25 cellular contexts compared by ENCODE assay signal in the genomic region with DNA sequence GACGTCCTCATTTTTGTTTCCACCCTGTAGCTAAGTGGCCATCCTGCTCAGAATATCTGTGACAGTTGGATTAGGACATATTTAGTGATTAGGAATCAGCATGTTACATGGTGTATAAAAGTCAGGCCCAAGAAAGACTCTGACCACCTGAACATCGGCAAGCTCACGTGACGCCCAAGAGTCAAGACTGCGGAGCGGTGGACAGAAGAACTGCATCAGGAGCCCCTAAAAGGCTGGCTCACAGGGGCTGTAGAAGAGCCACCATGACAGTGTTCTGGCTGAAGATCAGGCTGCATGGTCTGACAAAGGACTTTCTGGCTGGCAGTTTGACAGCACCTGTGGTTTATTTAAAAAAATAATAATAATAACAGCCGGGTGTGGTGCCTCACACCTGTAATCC.
A peak's percentile ranks its signal among the peaks of the same experiment; 100 is the strongest.
DNase-seq lines count a peak whose midpoint lies in the region; ATAC-seq and TF ChIP-seq lines count a peak whose summit lies in the region.
"Had no signal": no experiment of that assay in that cellular context is flagged by ENCODE, and none has a peak within 500 bp of the region (broad histone marks: within the 10 kb centered on the region; RNA-seq: fewer than 3 reads in every experiment).

No MANE protein-coding gene starts in this region.

- ATAC-seq in IMR-90 (ENCODE audit: low read depth) (no peak), HG03457 (IDR thresholded peaks at IDR 0.05; ENCODE audit: unreplicated experiment) (no peak), GM18909 (IDR thresholded peaks at IDR 0.05; ENCODE audit: poor library complexity, unreplicated experiment) (no peak)
- no peak for ATAC-seq in stimulated activated effector memory CD8-positive, alpha-beta T cell treated with anti-CD3 and anti-CD28 coated beads, Interleukin-12 subunit alpha, Interleukin-12 subunit beta, amount 100 ng/mL, for 72 hours
- ATAC-seq: A549, pancreas had no signal

- H3K9ac ChIP-seq in IMR-90 (ENCODE audit: low read depth, low read length): no peak overlapping the region
- H3K9ac ChIP-seq: GM23248 had no signal

- DNase-seq in activated CD8-positive, alpha-beta memory T cell treated with anti-CD3 and anti-CD28 coated beads for 24 hours: peak; percentile 54
- DNase-seq in activated CD8-positive, alpha-beta memory T cell treated with anti-CD3 and anti-CD28 coated beads, Interleukin-2, amount 50 U/mL, for 4 hours: no peak
- DNase-seq in IMR-90 (no peak), NCI-H510A treated with DMSO at 0.1 percent for 48 hours (lab: John Stamatoyannopoulos, UW) (no peak)
- no peak for DNase-seq in activated T-helper 2 cell treated with anti-CD3 and anti-CD28 coated beads, Interferon-gamma antibody, Interleukin-2, Interleukin-4, amounts not matched to agents 10 μg/mL and 5 μg/mL and 100 μg/mL, durations not matched to agents 14 hours and 24 hours and 36 hours (ENCODE audit: low spot score)
- DNase-seq in stimulated activated effector memory CD8-positive, alpha-beta T cell treated with anti-CD3 and anti-CD28 coated beads, Interleukin-12 subunit alpha, Interleukin-12 subunit beta, amount 100 ng/mL, for 72 hours (ENCODE audit: low spot score in 2 of 2): peak in 1 of 2 donors; percentile 37
- DNase-seq: activated CD4-positive, CD25-positive, alpha-beta regulatory T cell; activated gamma-delta T cell treated with Interleukin-2 at 50 U/mL for 16 hours; brain microvascular endothelial cell; CD8-positive, alpha-beta memory T cell; DMS153; GM23248; NCI-H1417; NCI-H2081 treated with DMSO at 0.1 percent for 48 hours; NCI-H774; nephron progenitor cell; pancreas; retina; stimulated activated CD4-positive, alpha-beta T cell treated with anti-CD3 and anti-CD28 coated beads, Interleukin-2, amount 100 ng/mL, for 48 hours had no signal

- CTCF ChIA-PET in IMR-90 (lab: Yijun Ruan, JAX): no interaction called here

- H2BK5ac ChIP-seq in IMR-90 (ENCODE audit: low read depth, low read length, poor library complexity, severe bottlenecking): no peak overlapping the region

- H3K27me3 Mint-ChIP-seq in activated T-helper 2 cell treated with anti-CD3 and anti-CD28 coated beads, Interferon-gamma antibody, Interleukin-2, Interleukin-4, amounts not matched to agents 10 μg/mL and 5 μg/mL and 100 μg/mL, durations not matched to agents 14 hours and 24 hours and 36 hours (ENCODE audit: low read depth): no peaks in the 10 kb centered on the region
- H3K27me3 Mint-ChIP-seq: CD8-positive, alpha-beta memory T cell had no signal

- no peak for TF ChIP-seq RAD21 in IMR-90 (IDR thresholded peaks at IDR 0.05; ENCODE audit: low read length)

- POLR2A ChIA-PET in IMR-90 (lab: Charles Lee; ENCODE audit: unreplicated experiment): no interaction called here

- H2BK120ac ChIP-seq in IMR-90 (ENCODE audit: low read depth, low read length): peak overlapping the region; percentile 42; the same call in 1 of the 2 replicates

- no peaks in the 10 kb centered on the region for H3K9me3 ChIP-seq in IMR-90 (ENCODE audit: control insufficient read depth, insufficient read depth, low read length)
- H3K9me3 ChIP-seq: pancreas had no signal

- peaks cover 10% of the 10 kb centered on the region for H3K4me1 ChIP-seq in IMR-90 (ENCODE audit: control insufficient read depth, insufficient read depth, low read length)
- H3K4me1 ChIP-seq: A549, pancreas had no signal

- no peak overlapping the region for H4K8ac ChIP-seq in IMR-90 (ENCODE audit: low read depth in 2 of 2, low read length in 2 of 2)

- H3K36me3 Mint-ChIP-seq in activated T-helper 2 cell treated with anti-CD3 and anti-CD28 coated beads, Interferon-gamma antibody, Interleukin-2, Interleukin-4, amounts not matched to agents 10 μg/mL and 5 μg/mL and 100 μg/mL, durations not matched to agents 14 hours and 24 hours and 36 hours (ENCODE audit: low read depth): peaks cover 34% of the 10 kb centered on the region
- H3K36me3 Mint-ChIP-seq in stimulated activated effector memory CD8-positive, alpha-beta T cell treated with anti-CD3 and anti-CD28 coated beads, Interleukin-12 subunit alpha, Interleukin-12 subunit beta, amount 100 ng/mL, for 72 hours: peaks cover 17% of the 10 kb centered on the region

- H3K14ac ChIP-seq in IMR-90 (replicated peaks; ENCODE audit: low read depth, low read length): no peak overlapping the region

- in situ Hi-C loops in IMR-90 (cut with MboI; ENCODE audit: low sequenced_read_pairs): no loop called here

- H3K9me3 Mint-ChIP-seq in activated T-helper 2 cell treated with anti-CD3 and anti-CD28 coated beads, Interferon-gamma antibody, Interleukin-2, Interleukin-4, amounts not matched to agents 10 μg/mL and 5 μg/mL and 100 μg/mL, durations not matched to agents 14 hours and 24 hours and 36 hours: peaks cover 19% of the 10 kb centered on the region
- H3K9me3 Mint-ChIP-seq in stimulated activated effector memory CD8-positive, alpha-beta T cell treated with anti-CD3 and anti-CD28 coated beads, Interleukin-12 subunit alpha, Interleukin-12 subunit beta, amount 100 ng/mL, for 72 hours: peaks cover 8% of the 10 kb centered on the region

- no peak overlapping the region for H4K5ac ChIP-seq in IMR-90 (ENCODE audit: low read depth, low read length)

- no peaks in the 10 kb centered on the region for H4K20me1 ChIP-seq in IMR-90 (ENCODE audit: insufficient read depth, low read length)

- peak overlapping the region; percentile 99 for H3K27ac Mint-ChIP-seq in activated T-helper 2 cell treated with anti-CD3 and anti-CD28 coated beads, Interferon-gamma antibody, Interleukin-2, Interleukin-4, amounts not matched to agents 10 μg/mL and 5 μg/mL and 100 μg/mL, durations not matched to agents 14 hours and 24 hours and 36 hours
- peak overlapping the region; percentile 70 for H3K27ac Mint-ChIP-seq in stimulated activated effector memory CD8-positive, alpha-beta T cell treated with anti-CD3 and anti-CD28 coated beads, Interleukin-12 subunit alpha, Interleukin-12 subunit beta, amount 100 ng/mL, for 72 hours
- H3K27ac Mint-ChIP-seq: nephron progenitor cell had no signal

- no peak overlapping the region for H3K4me3 ChIP-seq in IMR-90 (ENCODE audit: insufficient read depth, low read depth, low read length)
- H3K4me3 ChIP-seq: A549, GM23248, pancreas, SJSA1, thoracic aorta had no signal

- no peaks in the 10 kb centered on the region for H3K27me3 ChIP-seq in IMR-90 (ENCODE audit: control insufficient read depth, insufficient read depth, low read length)
- H3K27me3 ChIP-seq: brain microvascular endothelial cell, pancreas, SJSA1 had no signal

- peaks cover 11% of the 10 kb centered on the region for H3K9me1 ChIP-seq in IMR-90 (ENCODE audit: insufficient read depth, low read length)

- H3K56ac ChIP-seq in IMR-90 (ENCODE audit: extremely low read depth, insufficient read depth, low read length): no peak overlapping the region

- H3K23ac ChIP-seq in IMR-90 (ENCODE audit: low read depth, low read length): no peak overlapping the region

- H3K4me1 Mint-ChIP-seq in activated T-helper 2 cell treated with anti-CD3 and anti-CD28 coated beads, Interferon-gamma antibody, Interleukin-2, Interleukin-4, amounts not matched to agents 10 μg/mL and 5 μg/mL and 100 μg/mL, durations not matched to agents 14 hours and 24 hours and 36 hours (ENCODE audit: low read depth): peaks cover 62% of the 10 kb centered on the region
- H3K4me1 Mint-ChIP-seq in stimulated activated effector memory CD8-positive, alpha-beta T cell treated with anti-CD3 and anti-CD28 coated beads, Interleukin-12 subunit alpha, Interleukin-12 subunit beta, amount 100 ng/mL, for 72 hours: peaks cover 65% of the 10 kb centered on the region

- H2AK9ac ChIP-seq in IMR-90 (replicated peaks; ENCODE audit: low read depth, low read length, poor library complexity): no peak overlapping the region

- intact Hi-C loops in IMR-90 (cut with micrococcal nuclease): no loop called here
- intact Hi-C loops in activated T-helper 2 cell treated with anti-CD3 and anti-CD28 coated beads, Interferon-gamma antibody, Interleukin-2, Interleukin-4, amounts not matched to agents 10 μg/mL and 5 μg/mL and 100 μg/mL, durations not matched to agents 14 hours and 24 hours and 36 hours (cut with micrococcal nuclease): no loop called here

- H3K27ac ChIP-seq in IMR-90 (ENCODE audit: insufficient read depth, low read length): no peak overlapping the region
- H3K27ac ChIP-seq: A549, brain microvascular endothelial cell, GM23248, HL-60, pancreas, SJSA1, thoracic aorta had no signal

- dilution Hi-C loops in IMR-90 (cut with HindIII; ENCODE audit: low sequenced_read_pairs, unreplicated experiment): no loop called here

- H3K4me2 ChIP-seq in IMR-90 (ENCODE audit: low read depth, low read length): no peak overlapping the region
- H3K4me2 ChIP-seq: A549 had no signal

- H2BK15ac ChIP-seq in IMR-90 (ENCODE audit: low read depth, low read length): peak overlapping the region; percentile 36; the same call in 1 of the 3 replicates

- H3K4ac ChIP-seq in IMR-90 (ENCODE audit: low read depth, low read length): peak overlapping the region; percentile 14; the same call in 1 of the 2 replicates

- H3K18ac ChIP-seq in IMR-90 (ENCODE audit: low read depth, low read length): no peak overlapping the region

- no TSS peak for BruUV-seq in IMR-90 (replicated peaks; lab: Mats Ljungman, UMichigan)

- no peak for TF ChIP-seq CTCF in IMR-90 (conservative IDR thresholded peaks at IDR 0.05; ENCODE audit: low read depth, low read length)

- no peaks in the 10 kb centered on the region for H3K36me3 ChIP-seq in IMR-90 (ENCODE audit: control insufficient read depth, insufficient read depth, low read length)
- H3K36me3 ChIP-seq: brain microvascular endothelial cell, pancreas, SJSA1, thoracic aorta had no signal

- no peak for TF ChIP-seq POLR2A in IMR-90 (IDR thresholded peaks at IDR 0.05; ENCODE audit: low read depth, low read length)

- peak overlapping the region; percentile 41; the same call in 1 of the 2 replicates for H4K91ac ChIP-seq in IMR-90 (ENCODE audit: insufficient read depth, low read depth, low read length)

- H2AK5ac ChIP-seq in IMR-90 (ENCODE audit: low read depth, low read length): 0 out of 2 replicates have a peak overlapping the region, but pooled peaks have one; percentile 11

- no peak overlapping the region for H2AFZ ChIP-seq in IMR-90 (replicated peaks; ENCODE audit: low read length, poor library complexity)
- H2AFZ ChIP-seq: GM23248 had no signal

- H3K4me3 Mint-ChIP-seq in activated T-helper 2 cell treated with anti-CD3 and anti-CD28 coated beads, Interferon-gamma antibody, Interleukin-2, Interleukin-4, amounts not matched to agents 10 μg/mL and 5 μg/mL and 100 μg/mL, durations not matched to agents 14 hours and 24 hours and 36 hours (ENCODE audit: low read depth): no peak overlapping the region
- peak overlapping the region; percentile 72 for H3K4me3 Mint-ChIP-seq in stimulated activated effector memory CD8-positive, alpha-beta T cell treated with anti-CD3 and anti-CD28 coated beads, Interleukin-12 subunit alpha, Interleukin-12 subunit beta, amount 100 ng/mL, for 72 hours
- H3K4me3 Mint-ChIP-seq: nephron progenitor cell had no signal

- H3K79me1 ChIP-seq in IMR-90 (ENCODE audit: low read depth in 1 of 2, low read length in 2 of 2): peaks cover 3 to 8% of the 10 kb centered on the region in 2 experiments; a peak in 2 of 4 replicates

- peak overlapping the region; percentile 14; the same call in 1 of the 2 replicates for H2BK20ac ChIP-seq in IMR-90 (ENCODE audit: low read depth, low read length)

- whole genome bisulfite sequencing in IMR-90 (ENCODE audit: extremely low coverage in 2 of 2, insufficient read length in 1 of 2), 2 experiments: 98% methylated on average over 5 of the region's 7 CpGs; no CpG with 5 or more reads in 1 of the 2 experiments
